10 cellular contexts compared by ENCODE assay signal in the genomic region with DNA sequence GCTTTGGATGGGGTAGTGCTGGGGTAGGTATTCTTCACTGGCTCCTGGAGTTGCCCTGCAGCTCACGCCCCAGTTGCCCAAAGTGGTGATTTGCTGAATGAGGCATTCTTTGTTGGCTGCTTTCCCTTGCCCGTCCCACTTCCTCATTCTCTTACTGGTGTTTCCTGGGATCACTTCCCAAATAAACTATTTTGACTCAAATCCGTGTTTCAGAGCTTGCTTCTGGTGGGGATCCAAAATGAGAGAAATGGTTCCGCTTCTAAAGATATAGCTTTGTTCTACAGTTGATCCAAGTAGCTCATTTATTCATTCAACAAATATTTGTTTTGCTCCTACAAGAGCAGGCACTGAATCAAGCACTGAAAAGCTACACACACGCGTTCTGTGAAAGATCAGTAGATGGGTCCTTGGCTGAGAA.
DNase-seq lines count a peak whose midpoint lies in the region; ATAC-seq, FAIRE-seq and TF ChIP-seq lines count a peak whose summit lies in the region.
"Had no signal": no experiment of that assay in that cellular context is flagged by ENCODE, and none has a peak within 500 bp of the region (broad histone marks: within the 10 kb centered on the region; RNA-seq: fewer than 3 reads in every experiment).

No MANE protein-coding gene starts in this region.

- no peak for TF ChIP-seq POLR2A in esophagus squamous epithelium (IDR thresholded peaks at IDR 0.05)

- intact Hi-C loops in PC-9 (cut with micrococcal nuclease; ENCODE audit: unreplicated experiment) (no loop called here), esophagus squamous epithelium (cut with DNase I) (no loop called here)

- no peak overlapping the region for H3K4me3 ChIP-seq in PC-9
- no peak overlapping the region for H3K4me3 ChIP-seq in esophagus squamous epithelium
- H3K4me3 ChIP-seq: ovary had no signal

- no peaks in the 10 kb centered on the region for H3K79me2 ChIP-seq in PC-9 (ENCODE audit: low read depth)

- BruUV-seq in PC-9 (replicated peaks; lab: Mats Ljungman, UMichigan): no TSS peak

- 0 out of 2 replicates have a peak overlapping the region, but pooled peaks have one; percentile 8 for H2AFZ ChIP-seq in PC-9

- DNase-seq in AG08395 (ENCODE audit: low spot score) (peak; percentile 54), PC-9 (peak in 1 of 2 experiments; percentile 55), esophagus squamous epithelium (lab: John Stamatoyannopoulos, UW) (no peak), myocyte (ENCODE audit: low read depth) (peak; percentile 38), GM19239 (ENCODE audit: insufficient read length, low spot score) (no peak), RPMI8226 (no peak), NCI-H187 treated with DMSO at 0.1 percent for 48 hours (lab: John Stamatoyannopoulos, UW) (no peak)
- DNase-seq: ovary had no signal

- peaks cover 66% of the 10 kb centered on the region for H3K4me1 ChIP-seq in PC-9 (replicated peaks; ENCODE audit: insufficient read depth)
- peaks cover 19 to 76% (median 24%) of the 10 kb centered on the region in 3 donors for H3K4me1 ChIP-seq in esophagus squamous epithelium

- peak overlapping the region; percentile 69 for H3K4me2 ChIP-seq in PC-9

- peaks cover 44% of the 10 kb centered on the region for H3F3A ChIP-seq in PC-9 (ENCODE audit: insufficient read depth, low read depth)

- no peak for FAIRE-seq in GM19239 (lab: Jason Lieb, UNC)

- no peaks in the 10 kb centered on the region for H3K9me2 ChIP-seq in PC-9 (ENCODE audit: insufficient read depth)

- H3K9me3 ChIP-seq in PC-9 (ENCODE audit: insufficient read depth, low read depth) (no peaks in the 10 kb centered on the region; the same call in 1 of the 2 replicates), esophagus squamous epithelium (no peaks in the 10 kb centered on the region)
- H3K9me3 ChIP-seq: ovary had no signal

- no peaks in the 10 kb centered on the region for H4K20me1 ChIP-seq in PC-9 (ENCODE audit: insufficient read depth)

- H3K27ac ChIP-seq in PC-9: no peak overlapping the region
- H3K27ac ChIP-seq in esophagus squamous epithelium: peak overlapping the region; percentile 9 to 62 (median 54)
- H3K27ac ChIP-seq: ovary had no signal

- POLR2A ChIA-PET in PC-9 (lab: Charles Lee; ENCODE audit: unreplicated experiment): no interaction called here

- H3K27me3 ChIP-seq in PC-9 (ENCODE audit: insufficient read depth, low read depth) (no peaks in the 10 kb centered on the region), esophagus squamous epithelium (no peaks in the 10 kb centered on the region)
- H3K27me3 ChIP-seq: ovary had no signal

- CTCF ChIA-PET in PC-9 (lab: Charles Lee): no interaction called here

- no peak for ATAC-seq in HG03442 (IDR thresholded peaks at IDR 0.05; ENCODE audit: unreplicated experiment)
- ATAC-seq: SK-N-SH treated with all-trans-retinoic acid at 6 μM for 48 hours had no signal

- TF ChIP-seq CTCF in PC-9 (conservative IDR thresholded peaks at IDR 0.05): no peak
- no peak for TF ChIP-seq CTCF in esophagus squamous epithelium (IDR thresholded peaks at IDR 0.05)

- H3K36me3 ChIP-seq in PC-9 (ENCODE audit: low read depth) (no peaks in the 10 kb centered on the region), esophagus squamous epithelium (no peaks in the 10 kb centered on the region)
- H3K36me3 ChIP-seq: ovary had no signal

- WGBS in esophagus squamous epithelium, 2 donors: 16 to 22% methylated on average over 4 to 6 of the region's 6 CpGs

Comparison
In these comparisons a context has a peak if more than half of its experiments do, and no peak if none do; other contexts are left out.
1. DNase-seq: peak in AG08395 (single experiment) and myocyte (single experiment); none in esophagus squamous epithelium (single experiment), GM19239 (single experiment), RPMI8226 (single experiment) and NCI-H187 treated with DMSO at 0.1 percent for 48 hours (single experiment).